20 cellular contexts compared by ENCODE assay signal in genomic region chr9:127654619-127655018, GRCh38. TPM values are rescaled to one million over a fixed set of nuclear protein-coding genes. Genes with fewer than 3 reads are reported as not detected.
"Had no signal": no experiment of that assay in that cellular context is flagged by ENCODE, and none has a peak within 500 bp of the region (broad histone marks: within the 10 kb centered on the region; RNA-seq: fewer than 3 reads in every experiment).

No MANE protein-coding gene starts in this region.

- H3K4me3 ChIP-seq: psoas muscle, right lobe of liver, suprapubic skin had no signal

- H3K9me3 ChIP-seq: psoas muscle, right lobe of liver, suprapubic skin had no signal

- H3K27me3 ChIP-seq: right lobe of liver, suprapubic skin had no signal

- H3K36me3 ChIP-seq: right lobe of liver had no signal

- H3K27ac ChIP-seq: psoas muscle, right lobe of liver, suprapubic skin, WERI-Rb-1 had no signal

- ATAC-seq: activated CD8-positive, alpha-beta T cell treated with anti-CD3 and anti-CD28 coated beads, Interleukin-2, amount 10 ng/mL, durations not matched to agents 7 days and 5 days; activated naive CD8-positive, alpha-beta T cell treated with anti-CD3 and anti-CD28 coated beads, Interleukin-2, amount 50 U/mL, for 24 hours; left ventricle myocardium superior; psoas muscle; right lobe of liver; T-cell had no signal

- DNase-seq: activated CD4-positive, alpha-beta T cell treated with anti-CD3 and anti-CD28 coated beads for 48 hours; activated CD8-positive, alpha-beta memory T cell treated with anti-CD3 and anti-CD28 coated beads, Interleukin-2, amount 50 U/mL, for 48 hours; activated CD8-positive, alpha-beta T cell treated with anti-CD3 and anti-CD28 coated beads, Interleukin-2, amount 10 ng/mL, durations not matched to agents 7 days and 5 days; activated naive CD4-positive, alpha-beta T cell; activated naive CD8-positive, alpha-beta T cell treated with anti-CD3 and anti-CD28 coated beads, Interleukin-2, amount 50 U/mL, for 24 hours; cortex of kidney; effector CD8-positive, alpha-beta T cell; left ventricle myocardium superior; mesenchymal stem cell; psoas muscle; right lobe of liver; stimulated activated CD4-positive, alpha-beta T cell treated with anti-CD3 and anti-CD28 coated beads, Interleukin-2, amount 100 ng/mL, for 24 hours; stimulated activated naive CD4-positive, alpha-beta T cell treated with Interleukin-2 at 50 U/mL for 16 hours; T-cell; T1000; WERI-Rb-1 had no signal

- H3K4me1 ChIP-seq: psoas muscle, right lobe of liver, suprapubic skin had no signal

RNA-seq across cellular contexts. Expression of gene CFAP157, which starts 52.2 kb away (rescaled TPM):
- total RNA-seq: cardiac septum, glomerular endothelial cell, kidney epithelial cell, left ventricle myocardium superior had no signal
